Comparison of ENCODE assay signal across 19 cellular contexts in the genomic region with DNA sequence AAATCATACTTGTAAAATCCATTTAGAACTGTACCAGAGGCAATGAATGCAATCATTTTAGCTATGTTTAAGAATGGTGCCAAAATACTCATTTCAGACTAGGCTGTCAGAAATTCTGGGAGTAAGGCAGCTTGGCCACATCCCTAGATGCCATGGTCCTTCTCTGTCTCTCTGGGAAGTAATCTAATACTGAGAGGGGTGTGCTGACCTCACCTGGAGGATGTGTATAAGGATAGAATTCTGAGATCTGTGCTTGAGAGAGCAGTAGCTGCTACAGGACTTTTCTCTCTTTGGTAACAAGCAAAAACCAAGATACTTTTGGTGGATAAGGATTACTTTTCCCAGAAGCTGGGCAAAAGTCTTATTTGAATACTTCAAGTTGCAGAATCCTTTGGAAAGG.
DNase-seq lines count a peak whose midpoint lies in the region; ATAC-seq and TF ChIP-seq lines count a peak whose summit lies in the region.
"Had no signal": no experiment of that assay in that cellular context is flagged by ENCODE, and none has a peak within 500 bp of the region (broad histone marks: within the 10 kb centered on the region; RNA-seq: fewer than 3 reads in every experiment).

No MANE protein-coding gene starts in this region.

- DNase-seq in mammary epithelial cell (peak; percentile 4), breast epithelium (ENCODE audit: low spot score in 2 of 2) (no peak), RWPE2 (ENCODE audit: low spot score) (no peak), epithelial cell of esophagus (ENCODE audit: low read depth) (peak; percentile 8), NCI-H345 (lab: John Stamatoyannopoulos, UW) (no peak), amniotic stem cell (lab: John Stamatoyannopoulos, UW) (no peak)
- DNase-seq in activated T-cell treated with anti-CD3 and anti-CD28 coated beads, Interleukin-2, amount 50 U/mL, for 1 hour, result no peak
- DNase-seq: Calu3; CD8-positive, alpha-beta memory T cell; DMS153; GOT3; HFFc6; Karpas-422; NCI-H1417 treated with DMSO at 0.1 percent for 48 hours; NCI-H187; NCI-H69; Right ventricle myocardium superior had no signal

- in situ Hi-C loops in mammary epithelial cell (cut with MboI; ENCODE audit: low sequenced_read_pairs in 2 of 2), result loop anchor here in 1 of 2 donors (25.0 kb wide), 1 partner anchor 203 kb away; no protein-coding TSS in a partner anchor

- CTCF ChIA-PET in mammary epithelial cell (lab: Charles Lee; ENCODE audit: low non-redundant PET), result no interaction called here

- no peak overlapping the region for H3K4me3 ChIP-seq in mammary epithelial cell (replicated peaks in 1 of 3; ENCODE audit: insufficient read depth in 1 of 3, low read depth in 2 of 3, low read length in 3 of 3)
- no peak overlapping the region for H3K4me3 ChIP-seq in breast epithelium
- no peak overlapping the region for H3K4me3 ChIP-seq in RWPE2 (ENCODE audit: severe bottlenecking)
- H3K4me3 ChIP-seq in epithelial cell of esophagus (ENCODE audit: low read length), result no peak overlapping the region

- H3K4me1 ChIP-seq in mammary epithelial cell (ENCODE audit: insufficient read depth, low read length) (no peaks in the 10 kb centered on the region), breast epithelium (no peaks in the 10 kb centered on the region), RWPE2 (ENCODE audit: insufficient read depth, poor library complexity, severe bottlenecking) (no peaks in the 10 kb centered on the region)

- peak; percentile 90 for ATAC-seq in RWPE2 (ENCODE audit: low read depth)
- no peak for ATAC-seq in GM19397 (IDR thresholded peaks at IDR 0.05; ENCODE audit: unreplicated experiment)

- H3K79me2 ChIP-seq in mammary epithelial cell (ENCODE audit: insufficient read depth, low read length), result no peaks in the 10 kb centered on the region

- intact Hi-C loops in mammary epithelial cell (cut with micrococcal nuclease) (loop anchor here (1.0 to 5.0 kb wide), 2 partner anchors 73 to 204 kb away; no protein-coding TSS in a partner anchor), breast epithelium (cut with DNase I; ENCODE audit: low total_unique reads) (no loop called here)

- no peak for TF ChIP-seq POLR2A in breast epithelium (IDR thresholded peaks at IDR 0.05)

- no peaks in the 10 kb centered on the region for H3K36me3 ChIP-seq in mammary epithelial cell (ENCODE audit: insufficient read depth, low read length)
- H3K36me3 ChIP-seq in breast epithelium, result peaks cover 6% of the 10 kb centered on the region
- no peaks in the 10 kb centered on the region for H3K36me3 ChIP-seq in RWPE2 (ENCODE audit: low read depth)

- no peaks in the 10 kb centered on the region for H3K9me3 ChIP-seq in mammary epithelial cell (replicated peaks; ENCODE audit: insufficient read depth, low read length)
- H3K9me3 ChIP-seq in breast epithelium, result no peaks in the 10 kb centered on the region
- H3K9me3 ChIP-seq in RWPE2 (ENCODE audit: severe bottlenecking), result no peaks in the 10 kb centered on the region

- H3K27ac ChIP-seq in mammary epithelial cell (ENCODE audit: insufficient read depth, low read depth, low read length), result no peak overlapping the region
- H3K27ac ChIP-seq in breast epithelium, result no peak overlapping the region
- H3K27ac ChIP-seq in RWPE2 (ENCODE audit: poor library complexity, severe bottlenecking), result no peak overlapping the region
- H3K27ac ChIP-seq: C4-2B had no signal

- no TSS peak for BruUV-seq in mammary epithelial cell (replicated peaks; lab: Mats Ljungman, UMichigan)

- TF ChIP-seq CTCF in mammary epithelial cell (conservative IDR thresholded peaks at IDR 0.05 in 1 of 2, IDR thresholded peaks at IDR 0.05 in 1 of 2; ENCODE audit: extremely low read depth in 1 of 2, insufficient read depth in 1 of 2, low read depth in 1 of 2, low read length in 2 of 2) (peak in 1 of 2 donors; percentile 50), breast epithelium (IDR thresholded peaks at IDR 0.05) (no peak), RWPE2 (IDR thresholded peaks at IDR 0.05; ENCODE audit: poor library complexity, severe bottlenecking) (peak; percentile 50), epithelial cell of esophagus (IDR thresholded peaks at IDR 0.05; ENCODE audit: insufficient read depth, low read depth, low read length, missing control alignments) (peak; percentile 13)

- H3K27me3 ChIP-seq in mammary epithelial cell (ENCODE audit: insufficient read depth, low read length) (no peaks in the 10 kb centered on the region), breast epithelium (no peaks in the 10 kb centered on the region), RWPE2 (ENCODE audit: insufficient read depth, poor library complexity, severe bottlenecking) (no peaks in the 10 kb centered on the region)

- H3K4me2 ChIP-seq in mammary epithelial cell (ENCODE audit: insufficient read depth, low read depth, low read length), result no peak overlapping the region

- H3K9ac ChIP-seq in mammary epithelial cell (ENCODE audit: insufficient read depth, low read length), result no peak overlapping the region

- H4K20me1 ChIP-seq in mammary epithelial cell (ENCODE audit: insufficient read depth, low read length), result no peaks in the 10 kb centered on the region

- dilution Hi-C loops in mammary epithelial cell (cut with HindIII; ENCODE audit: low sequenced_read_pairs), result no loop called here

- no peak overlapping the region for H2AFZ ChIP-seq in mammary epithelial cell (ENCODE audit: low read depth, low read length)

Comparison
In these comparisons a context has a peak if more than half of its experiments do, and no peak if none do; other contexts are left out.
1. DNase-seq: peak in mammary epithelial cell (single experiment) and epithelial cell of esophagus (single experiment); none in breast epithelium (0 of 2), RWPE2 (single experiment), NCI-H345 (single experiment), activated T-cell treated with anti-CD3 and anti-CD28 coated beads, Interleukin-2, amount 50 U/mL, for 1 hour (single experiment) and amniotic stem cell (single experiment).
2. CTCF ChIP-seq: peak in RWPE2 (single experiment) and epithelial cell of esophagus (single experiment); none in breast epithelium (0 of 3).